ENCODE assay signal across 14 cellular contexts in the genomic region with DNA sequence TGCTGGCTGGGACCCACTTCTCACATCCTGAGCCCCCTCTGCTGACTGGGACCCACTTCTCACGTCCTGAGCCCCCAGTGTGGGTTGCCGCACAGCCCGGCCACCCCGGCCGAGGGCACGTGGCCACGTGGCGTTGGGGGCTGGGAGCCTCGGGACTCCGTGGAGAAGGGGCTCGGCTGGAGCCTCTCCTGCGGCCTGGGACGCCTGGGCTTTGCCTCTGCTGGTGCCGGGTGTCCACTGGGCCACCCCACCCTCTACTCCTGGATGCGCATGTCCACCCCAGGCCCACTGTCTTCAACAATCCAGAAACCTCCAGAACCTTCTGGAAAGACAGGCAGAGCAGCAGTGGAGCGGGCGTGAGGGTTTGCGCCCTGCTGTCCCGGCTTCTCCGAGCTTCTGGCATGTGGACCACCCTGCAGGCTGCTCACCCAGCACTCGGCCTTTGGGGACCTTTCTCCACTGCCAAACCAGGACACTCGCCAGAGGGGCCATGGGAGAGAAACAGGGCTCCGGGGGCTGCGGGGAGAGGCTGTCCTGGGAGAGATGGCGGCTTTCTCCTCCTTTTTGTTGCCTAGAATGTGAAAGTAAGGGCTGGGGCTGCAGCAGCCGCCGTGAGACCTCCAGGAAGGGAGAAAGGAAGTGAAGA.
"Had no signal": no experiment of that assay in that cellular context is flagged by ENCODE, and none has a peak within 500 bp of the region (broad histone marks: within the 10 kb centered on the region; RNA-seq: fewer than 3 reads in every experiment).

No MANE protein-coding gene starts in this region.

- ATAC-seq: activated CD8-positive, alpha-beta T cell treated with anti-CD3 and anti-CD28 coated beads for 36 hours; activated T-cell treated with anti-CD3 and anti-CD28 coated beads, Interleukin-2, amount 50 U/mL, for 72 hours; lower lobe of right lung had no signal

- H3K27ac ChIP-seq: esophagus muscularis mucosa, lower lobe of right lung, pancreas, skin epidermis, tibial artery, WERI-Rb-1 had no signal

- FAIRE-seq: colon, pancreas, urothelium cell line had no signal

- H3K4me3 Mint-ChIP-seq: activated CD8-positive, alpha-beta T cell treated with anti-CD3 and anti-CD28 coated beads for 36 hours; activated T-cell treated with anti-CD3 and anti-CD28 coated beads, Interleukin-2, amount 50 U/mL, for 72 hours had no signal

- H3K9ac ChIP-seq: SK-N-SH had no signal

- H3K9me3 ChIP-seq: esophagus muscularis mucosa, lower lobe of right lung, pancreas, SK-N-SH, tibial artery had no signal

- H3K4me1 ChIP-seq: lower lobe of right lung, pancreas, tibial artery had no signal

- H3K36me3 ChIP-seq: esophagus muscularis mucosa, lower lobe of right lung, pancreas, tibial artery, WERI-Rb-1 had no signal

- H3K27ac Mint-ChIP-seq: activated CD8-positive, alpha-beta T cell treated with anti-CD3 and anti-CD28 coated beads for 36 hours; activated T-cell treated with anti-CD3 and anti-CD28 coated beads, Interleukin-2, amount 50 U/mL, for 72 hours had no signal

- H3K9me3 Mint-ChIP-seq: activated CD8-positive, alpha-beta T cell treated with anti-CD3 and anti-CD28 coated beads for 36 hours; activated T-cell treated with anti-CD3 and anti-CD28 coated beads, Interleukin-2, amount 50 U/mL, for 72 hours had no signal

- H3K4me2 ChIP-seq: SK-N-SH had no signal

- H3K4me3 ChIP-seq: esophagus muscularis mucosa, lower lobe of right lung, pancreas, skin epidermis, tibial artery had no signal

- DNase-seq: activated CD8-positive, alpha-beta memory T cell treated with anti-CD3 and anti-CD28 coated beads, Interleukin-2, amount 50 U/mL, for 48 hours; activated CD8-positive, alpha-beta T cell treated with anti-CD3 and anti-CD28 coated beads for 36 hours; activated T-cell treated with anti-CD3 and anti-CD28 coated beads, Interleukin-2, amount 50 U/mL, for 72 hours; amniotic stem cell; lower lobe of right lung; SK-N-SH; stimulated activated CD4-positive, alpha-beta T cell treated with anti-CD3 and anti-CD28 coated beads, Interleukin-4, amount 100 ng/mL, for 24 hours; tibial artery had no signal
